In genomic region chr12:115235880-115236279, GRCh38 we compare ENCODE assay signal across 34 cellular contexts.
"Had no signal": no experiment of that assay in that cellular context is flagged by ENCODE, and none has a peak within 500 bp of the region (broad histone marks: within the 10 kb centered on the region; RNA-seq: fewer than 3 reads in every experiment).

No MANE protein-coding gene starts in this region.

- H3K4me3 ChIP-seq: MG63 had no signal

- H3K9me3 ChIP-seq: MG63 had no signal

- DNase-seq: Karpas-422, Kasumi-1, KG1, MG63, MM.1S, MV-4-11, NCI-H1048, NCI-H1092, NCI-H1092 treated with DMSO at 0.1 percent for 48 hours, NCI-H1105, NCI-H1105 treated with DMSO at 0.1 percent for 48 hours, NCI-H1417, NCI-H1417 treated with DMSO at 0.1 percent for 48 hours, NCI-H1436, NCI-H1436 treated with DMSO at 0.1 percent for 48 hours, NCI-H146, NCI-H1694, NCI-H1694 treated with DMSO at 0.1 percent for 48 hours, NCI-H187, NCI-H187 treated with DMSO at 0.1 percent for 48 hours, NCI-H1930, NCI-H2029, NCI-H2029 treated with DMSO at 0.1 percent for 48 hours, NCI-H2081, NCI-H2081 treated with DMSO at 0.1 percent for 48 hours, NCI-H2107, NCI-H2171, NCI-H2171 treated with DMSO at 0.1 percent for 48 hours, NCI-H2227 treated with DMSO at 0.1 percent for 48 hours, NCI-H226, NCI-H345, NCI-H446, NCI-H446 treated with DMSO at 0.1 percent for 48 hours had no signal

- H3K4me2 ChIP-seq: KMS-11 had no signal

- H3K36me3 ChIP-seq: MG63 had no signal

- H3K27ac ChIP-seq: KMS-11 had no signal

- H3K27me3 ChIP-seq: MG63 had no signal

- H3K9ac ChIP-seq: KMS-11 had no signal
